ENCODE assay signal across 13 cellular contexts in genomic region chr22:32355760-32356159, GRCh38. TPM values are rescaled to one million over a fixed set of nuclear protein-coding genes. Genes with fewer than 3 reads are reported as not detected.
DNase-seq lines count a peak whose midpoint lies in the region; ATAC-seq and TF ChIP-seq lines count a peak whose summit lies in the region.
"Had no signal": no experiment of that assay in that cellular context is flagged by ENCODE, and none has a peak within 500 bp of the region (broad histone marks: within the 10 kb centered on the region; RNA-seq: fewer than 3 reads in every experiment).

No MANE protein-coding gene starts in this region.

- no peak overlapping the region for H3K4me3 ChIP-seq in ovary

- peak; percentile 40 for DNase-seq in DMS153 treated with DMSO at 0.1 percent for 48 hours (lab: John Stamatoyannopoulos, UW; ENCODE audit: unreplicated experiment)
- no peak for DNase-seq in T-helper 17 cell
- DNase-seq in left colon, result no peak
- DNase-seq in middle frontal gyrus (ENCODE audit: extremely low spot score, low spot score), result no peak
- DNase-seq in CD14-positive monocyte (ENCODE audit: low spot score), result no peak
- no peak for DNase-seq in ovary
- DNase-seq: activated CD8-positive, alpha-beta memory T cell treated with anti-CD3 and anti-CD28 coated beads, Interleukin-2, amount 50 U/mL, for 48 hours; left ventricle myocardium superior; NCI-H446 treated with DMSO at 0.1 percent for 48 hours had no signal

- H3K27ac Mint-ChIP-seq in T-helper 17 cell, result peak overlapping the region; percentile 63
- H3K27ac Mint-ChIP-seq in CD14-positive monocyte, result no peak overlapping the region

- H3K27ac ChIP-seq in ovary, result no peak overlapping the region
- H3K27ac ChIP-seq: HL-60 had no signal

- WGBS in ovary, 3 donors, result 79 to 84% (median 83%) methylated on average over 3 of the region's 3 CpGs

- H3K4me1 Mint-ChIP-seq in T-helper 17 cell (no peaks in the 10 kb centered on the region), CD14-positive monocyte (no peaks in the 10 kb centered on the region)

- H3K36me3 Mint-ChIP-seq in T-helper 17 cell (ENCODE audit: low read depth) (peaks cover 2% of the 10 kb centered on the region), CD14-positive monocyte (no peaks in the 10 kb centered on the region)

- H3K9me3 ChIP-seq in T-helper 17 cell (ENCODE audit: control insufficient read depth, low read length, poor library complexity, severe bottlenecking), result no peaks in the 10 kb centered on the region
- no peaks in the 10 kb centered on the region for H3K9me3 ChIP-seq in ovary

- H3K9me3 Mint-ChIP-seq in CD14-positive monocyte, result peaks cover 4 to 18% (median 11%) of the 10 kb centered on the region in 7 donors

- no peak for TF ChIP-seq POLR2A in ovary (IDR thresholded peaks at IDR 0.05)

- intact Hi-C loops in left colon (cut with DNase I, micrococcal nuclease), result no loop called here
- intact Hi-C loops in CD14-positive monocyte (cut with micrococcal nuclease), result no loop called here
- intact Hi-C loops in ovary (cut with DNase I), result no loop called here

- TF ChIP-seq CTCF in LNCAP (IDR thresholded peaks at IDR 0.05) (peak; percentile 40), CD14-positive monocyte (IDR thresholded peaks at IDR 0.05) (no peak), ovary (IDR thresholded peaks at IDR 0.05) (no peak)

- H3K27me3 ChIP-seq in ovary, result no peaks in the 10 kb centered on the region

- TF ChIP-seq EP300 in ovary (IDR thresholded peaks at IDR 0.05), result no peak

- no peak overlapping the region for H3K4me3 Mint-ChIP-seq in T-helper 17 cell
- H3K4me3 Mint-ChIP-seq in CD14-positive monocyte, result no peak overlapping the region

- H3K27me3 Mint-ChIP-seq in T-helper 17 cell (no peaks in the 10 kb centered on the region), CD14-positive monocyte (ENCODE audit: low read depth in 3 of 3) (peaks cover 0 to 3% (median 2%) of the 10 kb centered on the region in 3 donors)

- H3K36me3 ChIP-seq in ovary, result no peaks in the 10 kb centered on the region

- ATAC-seq in T-helper 17 cell, result no peak
- peak; percentile 58 for ATAC-seq in left colon
- ATAC-seq: left ventricle myocardium superior had no signal

- H3K4me1 ChIP-seq in ovary (ENCODE audit: insufficient read depth), result no peaks in the 10 kb centered on the region

RNA-seq across cellular contexts. Expression of gene RFPL3, which starts 1.9 kb away (rescaled TPM):
- total RNA-seq in T-helper 17 cell (not detected), left colon (not detected), ovary (not detected)
- polyA plus RNA-seq in CD14-positive monocyte (not detected), ovary (under 1 TPM in 1 of 2 donors, not detected in 1; 0.06 TPM)
- total RNA-seq: fibroblast of lung, left ventricle myocardium superior, urinary bladder had no signal
- polyA plus RNA-seq: fibroblast of lung, urinary bladder had no signal

RNA-seq across cellular contexts. Expression of gene RTCB, which starts 56.3 kb away (rescaled TPM):
- total RNA-seq in T-helper 17 cell (10 to 100 TPM; 37.2 to 39.8 TPM), left colon (100 to 1,000 TPM in 1 of 2 donors, 10 to 100 TPM in 1; 87.2 to 117 TPM), ovary (10 to 100 TPM; 42.9 to 68.3 (median 63.6) TPM)
- polyA plus RNA-seq in CD14-positive monocyte (100 to 1,000 TPM; 104 to 106 TPM), ovary (10 to 100 TPM; 54.6 to 92.6 TPM)
